In the genomic region with DNA sequence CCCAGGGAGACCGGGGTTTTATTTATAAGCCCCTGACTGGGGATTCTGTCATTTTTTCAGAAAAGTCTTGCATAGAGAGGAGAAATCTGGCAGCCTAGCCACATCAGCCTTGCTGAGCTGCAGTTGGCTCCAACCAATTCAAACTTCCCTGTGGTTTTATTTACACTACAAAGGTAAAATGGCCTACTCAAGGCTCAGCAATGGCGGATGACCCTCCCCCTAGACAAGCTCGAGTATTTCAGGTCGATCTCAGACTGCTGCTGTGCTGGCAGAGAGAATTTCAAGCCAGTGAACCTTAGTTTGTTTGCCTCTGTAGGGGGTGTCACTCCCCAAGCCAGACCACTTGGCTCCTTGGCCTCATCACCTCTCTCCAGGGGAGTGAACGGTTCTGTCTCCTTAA, we compare ENCODE assay signal across 6 cellular contexts. TPM values are rescaled to one million over a fixed set of nuclear protein-coding genes. Genes with fewer than 3 reads are reported as not detected.
"Had no signal": no experiment of that assay in that cellular context is flagged by ENCODE, and none has a peak within 500 bp of the region (broad histone marks: within the 10 kb centered on the region; RNA-seq: fewer than 3 reads in every experiment).

No MANE protein-coding gene starts in this region.

RNA-seq across cellular contexts. Expression of a gene that starts 52.9 kb away (rescaled TPM):
- total RNA-seq: HepG2, HT-29, HT1080, IMR-90, K562 had no signal
- polyA plus RNA-seq: HepG2, IgD-negative memory B cell, IMR-90, K562 had no signal
